ENCODE assay signal across 20 cellular contexts in genomic region chr13:107138987-107139386, GRCh38.
"Had no signal": no experiment of that assay in that cellular context is flagged by ENCODE, and none has a peak within 500 bp of the region (broad histone marks: within the 10 kb centered on the region; RNA-seq: fewer than 3 reads in every experiment).

No MANE protein-coding gene starts in this region.

- H3K27me3 ChIP-seq: adrenal gland, foreskin keratinocyte, tibial nerve had no signal

- H3K27ac Mint-ChIP-seq: activated CD4-positive, alpha-beta memory T cell treated with anti-CD3 and anti-CD28 coated beads for 36 hours; activated CD4-positive, alpha-beta T cell treated with anti-CD3 and anti-CD28 coated beads for 36 hours; activated CD8-positive, alpha-beta memory T cell treated with anti-CD3 and anti-CD28 coated beads, Interleukin-2, amount 10 ng/mL, durations not matched to agents 7 days and 5 days; activated T-helper 2 cell treated with anti-CD3 and anti-CD28 coated beads, Interferon-gamma antibody, Interleukin-2, Interleukin-4, amounts not matched to agents 10 μg/mL and 5 μg/mL and 100 μg/mL, durations not matched to agents 14 hours and 24 hours and 36 hours; natural killer cell treated with Interleukin-12 subunit alpha and Interleukin-12 subunit beta and Interleukin-15 and Interleukin-18, amount 100 ng/mL, for 72 hours; T-helper 1 cell treated with Interleukin-12 subunit alpha and Interleukin-12 subunit beta and Interleukin-4 antibody, amounts not matched to agents 30 μg/mL and 1 μg/mL, for 36 hours had no signal

- H3K4me3 ChIP-seq: adrenal gland, coronary artery, skin epidermis, tibial nerve had no signal

- H3K4me1 Mint-ChIP-seq: activated CD4-positive, alpha-beta T cell treated with anti-CD3 and anti-CD28 coated beads for 36 hours; activated CD8-positive, alpha-beta memory T cell treated with anti-CD3 and anti-CD28 coated beads, Interleukin-2, amount 10 ng/mL, durations not matched to agents 7 days and 5 days had no signal

- H3K27ac ChIP-seq: adrenal gland, coronary artery, foreskin keratinocyte, skin epidermis, WERI-Rb-1 had no signal

- ATAC-seq: activated CD4-positive, alpha-beta T cell treated with anti-CD3 and anti-CD28 coated beads for 36 hours; activated CD8-positive, alpha-beta memory T cell treated with anti-CD3 and anti-CD28 coated beads, Interleukin-2, amount 10 ng/mL, durations not matched to agents 7 days and 5 days; foreskin keratinocyte; natural killer cell treated with Interleukin-12 subunit alpha and Interleukin-12 subunit beta and Interleukin-15 and Interleukin-18, amount 100 ng/mL, for 72 hours had no signal

- H3K4me3 Mint-ChIP-seq: activated CD4-positive, alpha-beta memory T cell treated with anti-CD3 and anti-CD28 coated beads for 36 hours; activated CD4-positive, alpha-beta T cell treated with anti-CD3 and anti-CD28 coated beads for 36 hours; activated CD8-positive, alpha-beta memory T cell treated with anti-CD3 and anti-CD28 coated beads, Interleukin-2, amount 10 ng/mL, durations not matched to agents 7 days and 5 days; natural killer cell treated with Interleukin-12 subunit alpha and Interleukin-12 subunit beta and Interleukin-15 and Interleukin-18, amount 100 ng/mL, for 72 hours; T-helper 1 cell treated with Interleukin-12 subunit alpha and Interleukin-12 subunit beta and Interleukin-4 antibody, amounts not matched to agents 30 μg/mL and 1 μg/mL, for 36 hours had no signal

- H3K36me3 Mint-ChIP-seq: activated CD4-positive, alpha-beta memory T cell treated with anti-CD3 and anti-CD28 coated beads for 36 hours; activated CD8-positive, alpha-beta memory T cell treated with anti-CD3 and anti-CD28 coated beads, Interleukin-2, amount 10 ng/mL, durations not matched to agents 7 days and 5 days; natural killer cell treated with Interleukin-12 subunit alpha and Interleukin-12 subunit beta and Interleukin-15 and Interleukin-18, amount 100 ng/mL, for 72 hours had no signal

- DNase-seq: activated CD4-positive, alpha-beta memory T cell treated with anti-CD3 and anti-CD28 coated beads for 36 hours; activated CD4-positive, alpha-beta T cell treated with anti-CD3 and anti-CD28 coated beads for 36 hours; activated CD8-positive, alpha-beta memory T cell treated with anti-CD3 and anti-CD28 coated beads, Interleukin-2, amount 10 ng/mL, durations not matched to agents 7 days and 5 days; activated naive CD4-positive, alpha-beta T cell treated with anti-CD3 and anti-CD28 coated beads, Interleukin-2, amount 50 U/mL, for 16 hours; activated T-cell treated with anti-CD3 and anti-CD28 coated beads, Interleukin-2, amount 50 U/mL, for 1 hour; adrenal gland; effector CD4-positive, alpha-beta T cell; foreskin keratinocyte; posterior cingulate gyrus; retina; stimulated activated CD4-positive, alpha-beta T cell treated with anti-CD3 and anti-CD28 coated beads, Interleukin-15, amount 100 ng/mL, for 24 hours; stimulated activated CD4-positive, alpha-beta T cell treated with anti-CD3 and anti-CD28 coated beads, Interleukin-4, amount 100 ng/mL, for 1 hour; stimulated activated naive CD4-positive, alpha-beta T cell had no signal

- H3K27me3 Mint-ChIP-seq: activated CD4-positive, alpha-beta memory T cell treated with anti-CD3 and anti-CD28 coated beads for 36 hours; activated CD4-positive, alpha-beta T cell treated with anti-CD3 and anti-CD28 coated beads for 36 hours; activated CD8-positive, alpha-beta memory T cell treated with anti-CD3 and anti-CD28 coated beads, Interleukin-2, amount 10 ng/mL, durations not matched to agents 7 days and 5 days; natural killer cell treated with Interleukin-12 subunit alpha and Interleukin-12 subunit beta and Interleukin-15 and Interleukin-18, amount 100 ng/mL, for 72 hours had no signal

- H3K4me1 ChIP-seq: adrenal gland, foreskin keratinocyte had no signal

- H3K9me3 Mint-ChIP-seq: activated CD4-positive, alpha-beta memory T cell treated with anti-CD3 and anti-CD28 coated beads for 36 hours; activated T-helper 2 cell treated with anti-CD3 and anti-CD28 coated beads, Interferon-gamma antibody, Interleukin-2, Interleukin-4, amounts not matched to agents 10 μg/mL and 5 μg/mL and 100 μg/mL, durations not matched to agents 14 hours and 24 hours and 36 hours; T-helper 1 cell treated with Interleukin-12 subunit alpha and Interleukin-12 subunit beta and Interleukin-4 antibody, amounts not matched to agents 30 μg/mL and 1 μg/mL, for 36 hours had no signal

- H3K9me3 ChIP-seq: adrenal gland, tibial nerve had no signal

- H3K36me3 ChIP-seq: adrenal gland, tibial nerve, WERI-Rb-1 had no signal
